ENCODE assay signal across 10 cellular contexts in the genomic region with DNA sequence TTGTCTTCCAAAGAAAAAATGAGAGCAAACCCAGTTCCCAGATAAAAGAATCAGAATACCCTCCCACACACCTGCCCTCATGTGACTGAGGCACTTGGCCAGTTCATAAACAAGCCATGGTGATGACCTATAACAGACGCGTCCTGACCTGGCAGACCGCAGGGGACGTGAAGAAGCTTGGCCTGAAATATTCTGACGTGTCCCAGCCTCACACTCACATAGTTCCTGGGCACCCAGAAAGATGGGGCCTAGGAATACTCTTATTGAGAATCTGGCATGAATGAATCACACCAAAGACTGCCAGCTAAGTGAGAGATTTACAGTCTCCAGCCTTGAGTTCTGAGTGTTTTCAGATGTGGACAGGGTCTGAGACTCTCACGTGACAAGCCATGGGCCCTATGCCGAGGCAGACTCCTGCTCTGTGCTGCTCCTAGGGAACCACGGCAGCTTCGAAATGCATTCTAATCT. TPM values are rescaled to one million over a fixed set of nuclear protein-coding genes. Genes with fewer than 3 reads are reported as not detected.
DNase-seq lines count a peak whose midpoint lies in the region; ATAC-seq and TF ChIP-seq lines count a peak whose summit lies in the region.
"Had no signal": no experiment of that assay in that cellular context is flagged by ENCODE, and none has a peak within 500 bp of the region (broad histone marks: within the 10 kb centered on the region; RNA-seq: fewer than 3 reads in every experiment).

No MANE protein-coding gene starts in this region.

- no peak for TF ChIP-seq CTCF in cardiac muscle cell (IDR thresholded peaks at IDR 0.05; ENCODE audit: low read depth, low read length)
- no peak for TF ChIP-seq CTCF in ovary (IDR thresholded peaks at IDR 0.05)
- no peak for TF ChIP-seq CTCF in CD8-positive, alpha-beta T cell (IDR thresholded peaks at IDR 0.05)

- H3K4me1 Mint-ChIP-seq in CD8-positive, alpha-beta T cell (ENCODE audit: low read depth) = no peaks in the 10 kb centered on the region

- WGBS in ovary, 3 donors = 3 to 11% (median 9%) methylated on average over 9 of the region's 9 CpGs

- no peak for ATAC-seq in CD8-positive, alpha-beta T cell
- no peak for ATAC-seq in GM19467 (IDR thresholded peaks at IDR 0.05; ENCODE audit: unreplicated experiment)

- H3K4me3 ChIP-seq in cardiac muscle cell = no peak overlapping the region
- no peak overlapping the region for H3K4me3 ChIP-seq in ovary
- H3K4me3 ChIP-seq in CD8-positive, alpha-beta T cell (ENCODE audit: low read depth, low read length) = no peak overlapping the region

- H3K9me3 ChIP-seq in cardiac muscle cell (ENCODE audit: low read depth) = no peaks in the 10 kb centered on the region
- no peaks in the 10 kb centered on the region for H3K9me3 ChIP-seq in ovary
- no peaks in the 10 kb centered on the region for H3K9me3 ChIP-seq in CD8-positive, alpha-beta T cell (ENCODE audit: low read length)

- POLR2A ChIA-PET in CD8-positive, alpha-beta T cell (lab: Charles Lee) = no interaction called here

- H3K27me3 ChIP-seq in cardiac muscle cell = no peaks in the 10 kb centered on the region
- no peaks in the 10 kb centered on the region for H3K27me3 ChIP-seq in ovary
- peaks cover 3% of the 10 kb centered on the region for H3K27me3 ChIP-seq in CD8-positive, alpha-beta T cell (ENCODE audit: insufficient read depth, low read length)

- H3K4me3 Mint-ChIP-seq in CD8-positive, alpha-beta T cell = no peak overlapping the region

- peaks cover 18% of the 10 kb centered on the region for H3K27me3 Mint-ChIP-seq in CD8-positive, alpha-beta T cell (ENCODE audit: low read depth)

- peak overlapping the region; percentile 70 for H3K27ac ChIP-seq in cardiac muscle cell
- peak overlapping the region in 1 of 2 donors; percentile 63 for H3K27ac ChIP-seq in ovary
- H3K27ac ChIP-seq in CD8-positive, alpha-beta T cell (ENCODE audit: low read depth, low read length) = no peak overlapping the region

- intact Hi-C loops in ovary (cut with DNase I) = no loop called here
- intact Hi-C loops in CD8-positive, alpha-beta T cell (cut with DNase I, micrococcal nuclease) = no loop called here

- H3K36me3 ChIP-seq in cardiac muscle cell = no peaks in the 10 kb centered on the region
- no peaks in the 10 kb centered on the region for H3K36me3 ChIP-seq in ovary
- H3K36me3 ChIP-seq in CD8-positive, alpha-beta T cell (ENCODE audit: insufficient read depth, low read length) = no peaks in the 10 kb centered on the region

- TF ChIP-seq POLR2A in ovary (IDR thresholded peaks at IDR 0.05) = no peak

- CTCF ChIA-PET in CD8-positive, alpha-beta T cell (lab: Charles Lee) = no interaction called here

- no peak overlapping the region for H3K27ac Mint-ChIP-seq in CD8-positive, alpha-beta T cell

- in situ Hi-C loops in ACHN (cut with HindIII; ENCODE audit: low pct_ligation_motif_present, low pct_unique_long_range_greater_than_20kb, low sequenced_read_pairs) = no loop called here

- peaks cover 28% of the 10 kb centered on the region for H3K4me1 ChIP-seq in cardiac muscle cell (ENCODE audit: low read depth)
- H3K4me1 ChIP-seq in ovary (ENCODE audit: insufficient read depth) = peaks cover 18% of the 10 kb centered on the region
- H3K4me1 ChIP-seq in CD8-positive, alpha-beta T cell (ENCODE audit: insufficient read depth, low read length) = no peaks in the 10 kb centered on the region

- no peak for TF ChIP-seq EP300 in ovary (IDR thresholded peaks at IDR 0.05)

- peak; percentile 98 for DNase-seq in EL
- DNase-seq in amniotic epithelial cell (ENCODE audit: low read depth) = peak; percentile 93
- DNase-seq in cardiac muscle cell (ENCODE audit: low read depth in 1 of 2, low spot score in 1 of 2) = peak; percentile 55 to 95
- DNase-seq in ovary = peak; percentile 80 to 87 (median 84)
- DNase-seq in DMS114 treated with DMSO at 0.1 percent for 48 hours (lab: John Stamatoyannopoulos, UW; ENCODE audit: unreplicated experiment) = no peak
- no peak for DNase-seq in ACHN
- no peak for DNase-seq in CD8-positive, alpha-beta T cell
- DNase-seq: cortex of kidney; stimulated activated CD4-positive, alpha-beta T cell treated with anti-CD3 and anti-CD28 coated beads, Interleukin-4, amount 100 ng/mL, for 4 hours had no signal

- no peaks in the 10 kb centered on the region for H3K9me3 Mint-ChIP-seq in CD8-positive, alpha-beta T cell

- H3K36me3 Mint-ChIP-seq in CD8-positive, alpha-beta T cell = no peaks in the 10 kb centered on the region

RNA-seq across cellular contexts. Expression of a gene that starts 17.2 kb away (rescaled TPM):
- total RNA-seq in cardiac muscle cell = 25.0 and 36.4 TPM in 2 replicates
- polyA plus RNA-seq in cardiac muscle cell = 13.3 and 14.5 TPM in 2 replicates
- 10 to 100 TPM; 27.5 to 52.3 (median 45.8) TPM for total RNA-seq in ovary
- 10 to 100 TPM; 15.6 to 21.4 TPM for polyA plus RNA-seq in ovary
- 10 to 100 TPM; 39.1 to 43.1 TPM for total RNA-seq in CD8-positive, alpha-beta T cell

Comparison
In these comparisons a context has a peak if more than half of its experiments do, and no peak if none do; other contexts are left out.
1. DNase-seq: peak in EL (single experiment), amniotic epithelial cell (single experiment), cardiac muscle cell (2 of 2) and ovary (5 of 5); none in DMS114 treated with DMSO at 0.1 percent for 48 hours (single experiment), ACHN (single experiment) and CD8-positive, alpha-beta T cell (0 of 7).